ENCODE assay signal across 8 cellular contexts in the genomic region with DNA sequence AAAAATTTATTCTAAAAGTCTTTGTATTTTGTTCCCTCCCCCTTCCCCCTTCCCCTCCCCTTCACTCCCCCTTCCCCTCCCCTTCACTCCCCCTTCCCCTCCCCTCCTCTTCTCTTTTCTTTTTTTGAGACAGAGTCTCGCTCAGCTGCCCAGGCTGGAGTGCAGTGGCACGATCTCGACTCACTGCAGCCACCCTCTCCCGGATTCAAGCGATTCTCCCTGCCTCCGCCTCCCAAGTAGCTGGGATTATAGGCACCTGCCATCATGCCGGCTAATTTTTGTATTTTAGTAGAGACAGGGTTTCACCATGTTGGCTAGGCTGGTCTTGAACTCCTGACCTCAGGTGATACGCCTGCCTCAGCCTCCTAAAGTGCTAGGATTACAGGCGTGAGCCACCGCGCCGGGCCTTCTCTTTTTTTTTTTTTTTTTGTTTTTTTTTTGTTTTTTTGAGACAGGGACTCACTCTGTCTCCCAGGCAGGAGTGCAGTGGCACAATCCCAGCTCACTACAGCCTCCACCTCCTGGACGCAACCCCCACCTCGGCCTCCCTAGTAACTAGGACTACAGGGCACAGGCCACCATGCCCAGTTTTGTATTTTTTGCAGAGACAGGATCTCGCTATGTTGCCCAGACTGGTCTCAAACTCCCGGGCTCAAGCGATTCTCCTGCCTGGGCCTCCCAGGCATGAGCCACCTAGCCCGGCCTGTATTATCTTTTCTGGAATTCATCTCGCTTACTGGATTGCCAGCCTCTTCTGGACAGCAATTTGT. TPM values are rescaled to one million over a fixed set of nuclear protein-coding genes. Genes with fewer than 3 reads are reported as not detected.
DNase-seq lines count a peak whose midpoint lies in the region; FAIRE-seq and TF ChIP-seq lines count a peak whose summit lies in the region.

No MANE protein-coding gene starts in this region.

- TF ChIP-seq CTCF in coronary artery (IDR thresholded peaks at IDR 0.05), result no peak
- TF ChIP-seq CTCF in nephron progenitor cell (IDR thresholded peaks at IDR 0.05), result no peak

- H3K4me1 ChIP-seq in CD8-positive, alpha-beta memory T cell (ENCODE audit: insufficient read depth, low read length), result peaks cover 13% of the 10 kb centered on the region

- peak overlapping the region; percentile 64 to 99 (median 98) for H3K27ac Mint-ChIP-seq in CD8-positive, alpha-beta memory T cell
- H3K27ac Mint-ChIP-seq in nephron progenitor cell, result no peak overlapping the region

- peaks cover 15 to 24% (median 23%) of the 10 kb centered on the region in 3 donors for H3K4me1 Mint-ChIP-seq in CD8-positive, alpha-beta memory T cell
- H3K4me1 Mint-ChIP-seq in nephron progenitor cell, result peaks cover 24% of the 10 kb centered on the region

- peak overlapping the region; percentile 97 for H3K4me3 ChIP-seq in CD8-positive, alpha-beta memory T cell (ENCODE audit: low read length)
- peak overlapping the region; percentile 75 for H3K4me3 ChIP-seq in coronary artery

- FAIRE-seq in H54 (lab: Jason Lieb, UNC), result no peak

- H3K9me3 Mint-ChIP-seq in CD8-positive, alpha-beta memory T cell, result no peaks in the 10 kb centered on the region
- no peaks in the 10 kb centered on the region for H3K9me3 Mint-ChIP-seq in nephron progenitor cell

- CTCF ChIA-PET in CD8-positive, alpha-beta memory T cell (lab: Charles Lee), result no interaction called here

- H3K27me3 ChIP-seq in CD8-positive, alpha-beta memory T cell (ENCODE audit: insufficient read depth, low read length, poor library complexity, severe bottlenecking), result no peaks in the 10 kb centered on the region

- peak overlapping the region; percentile 90 for H3K27ac ChIP-seq in CD8-positive, alpha-beta memory T cell (ENCODE audit: low read depth, low read length)
- H3K27ac ChIP-seq in coronary artery, result peak overlapping the region in 1 of 2 donors; percentile 84

- no peaks in the 10 kb centered on the region for H3K9me3 ChIP-seq in CD8-positive, alpha-beta memory T cell (ENCODE audit: low read length)

- H3K27me3 Mint-ChIP-seq in CD8-positive, alpha-beta memory T cell, result peaks cover 0 to 2% of the 10 kb centered on the region in 2 donors
- peaks cover 5% of the 10 kb centered on the region for H3K27me3 Mint-ChIP-seq in nephron progenitor cell (ENCODE audit: low read depth, poor library complexity)

- H3K36me3 Mint-ChIP-seq in CD8-positive, alpha-beta memory T cell, result peaks cover 0 to 10% (median 2%) of the 10 kb centered on the region in 3 donors
- H3K36me3 Mint-ChIP-seq in nephron progenitor cell (ENCODE audit: low read depth), result no peaks in the 10 kb centered on the region

- no peaks in the 10 kb centered on the region for H3K36me3 ChIP-seq in CD8-positive, alpha-beta memory T cell (ENCODE audit: insufficient read depth, low read length)

- DNase-seq in CD8-positive, alpha-beta memory T cell, result no peak
- DNase-seq in NCI-H774 (lab: John Stamatoyannopoulos, UW) (peak; percentile 50), coronary artery (ENCODE audit: low spot score) (no peak), nephron progenitor cell (no peak), globus pallidus (ENCODE audit: low spot score) (no peak), GM19240 (ENCODE audit: insufficient read length, low spot score) (no peak), H54 (ENCODE audit: insufficient read length, low spot score) (no peak), inferior parietal cortex (ENCODE audit: extremely low spot score) (no peak)

- POLR2A ChIA-PET in CD8-positive, alpha-beta memory T cell (lab: Charles Lee), result interaction anchor here (2.3 kb wide), 1 partner anchor 33 kb away, joined by 21 read pairs; the partner anchor contains the start of gene SNX3

- peak overlapping the region; percentile 94 to 99 (median 97) for H3K4me3 Mint-ChIP-seq in CD8-positive, alpha-beta memory T cell
- peak overlapping the region; percentile 97 for H3K4me3 Mint-ChIP-seq in nephron progenitor cell

- TF ChIP-seq POLR2A in H54 (IDR thresholded peaks at IDR 0.05; ENCODE audit: low read depth, low read length), result no peak

RNA-seq across cellular contexts. Expression of gene AFG1L, which starts 1.1 kb away (rescaled TPM):
- 1 to 10 TPM; 4.4 to 5.3 TPM for total RNA-seq in CD8-positive, alpha-beta memory T cell
- polyA plus RNA-seq in CD8-positive, alpha-beta memory T cell, result 4.4 TPM

RNA-seq across cellular contexts. Expression of gene SNX3, which starts 32.9 kb away (rescaled TPM):
- 10 to 100 TPM; 75.8 to 76.4 TPM for total RNA-seq in CD8-positive, alpha-beta memory T cell
- polyA plus RNA-seq in CD8-positive, alpha-beta memory T cell, result 192 TPM
